In the genomic region with DNA sequence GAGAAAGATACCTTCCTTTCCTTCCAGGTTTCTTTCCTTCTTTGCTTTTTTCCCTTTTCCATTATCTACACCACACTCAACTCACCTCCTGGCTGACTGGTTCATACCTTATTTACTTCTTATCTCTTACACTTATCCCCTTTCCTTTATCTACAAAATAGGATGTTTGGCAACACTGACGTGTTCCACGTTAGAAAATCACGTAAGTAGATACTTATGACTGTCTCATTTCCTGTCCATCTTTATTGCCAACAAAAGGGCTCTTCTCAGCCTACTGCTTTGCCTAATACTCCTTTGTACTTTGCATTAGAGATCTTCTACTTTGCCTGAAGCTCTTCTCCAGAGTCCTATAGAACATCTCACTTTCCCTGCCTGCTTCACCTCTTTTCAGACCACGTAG, we compare ENCODE assay signal across 18 cellular contexts. TPM values are rescaled to one million over a fixed set of nuclear protein-coding genes. Genes with fewer than 3 reads are reported as not detected.
DNase-seq lines count a peak whose midpoint lies in the region; ATAC-seq, FAIRE-seq and TF ChIP-seq lines count a peak whose summit lies in the region.
"Had no signal": no experiment of that assay in that cellular context is flagged by ENCODE, and none has a peak within 500 bp of the region (broad histone marks: within the 10 kb centered on the region; RNA-seq: fewer than 3 reads in every experiment).

No MANE protein-coding gene starts in this region.

- no peak for TF ChIP-seq RAD21 in K562 (CRISPR knock-in tag; conservative IDR thresholded peaks at IDR 0.05 in 1 of 2, IDR thresholded peaks at IDR 0.05 in 1 of 2)

- peak overlapping the region in 5 of 9 donors; percentile 6 to 73 (median 11) for H3K27ac Mint-ChIP-seq in naive thymus-derived CD4-positive, alpha-beta T cell
- H3K27ac Mint-ChIP-seq: nephron progenitor cell; stimulated activated memory B cell treated with anti-CD40 and anti-IgM and Interleukin-4, amounts not matched to agents 10 μg/mL and 1 μg/mL and 100 μg/mL, for 72 hours had no signal

- H4K20me1 ChIP-seq in K562 (replicated peaks; ENCODE audit: control insufficient read depth, insufficient read depth, low read length), result no peaks in the 10 kb centered on the region; the same call in 1 of the 2 replicates

- ATAC-seq in K562 (peak; percentile 22; the same call in 2 of the 3 replicates), psoas muscle (no peak)
- peak; percentile 32 for ATAC-seq in naive thymus-derived CD4-positive, alpha-beta T cell
- ATAC-seq: stimulated activated memory B cell treated with anti-CD40 and anti-IgM and Interleukin-4, amounts not matched to agents 10 μg/mL and 1 μg/mL and 100 μg/mL, for 72 hours had no signal

- TF ChIP-seq CTCF in LNCaP clone FGC (IDR thresholded peaks at IDR 0.05; ENCODE audit: control insufficient read depth, extremely low read depth, insufficient read depth) (no peak), K562 (IDR thresholded peaks at IDR 0.05 in 2 of 3, conservative IDR thresholded peaks at IDR 0.05 in 1 of 3; ENCODE audit: insufficient read depth in 2 of 3, low read depth in 1 of 3, low read length in 3 of 3) (no peak), psoas muscle (IDR thresholded peaks at IDR 0.05) (no peak)

- no peak overlapping the region; the same call in 1 of the 2 replicates for H3K4me2 ChIP-seq in K562 (ENCODE audit: insufficient read depth, low read length)

- no peaks in the 10 kb centered on the region for H3K9me3 Mint-ChIP-seq in naive thymus-derived CD4-positive, alpha-beta T cell
- H3K9me3 Mint-ChIP-seq: immature natural killer cell; stimulated activated memory B cell treated with anti-CD40 and anti-IgM and Interleukin-4, amounts not matched to agents 10 μg/mL and 1 μg/mL and 100 μg/mL, for 72 hours had no signal

- intact Hi-C loops in K562 (cut with micrococcal nuclease), result no loop called here
- intact Hi-C loops in naive thymus-derived CD4-positive, alpha-beta T cell (cut with micrococcal nuclease), result no loop called here
- intact Hi-C loops in psoas muscle (cut with DNase I), result no loop called here

- no peaks in the 10 kb centered on the region for H3K27me3 ChIP-seq in K562 (ENCODE audit: control insufficient read depth in 2 of 2, insufficient read depth in 2 of 2, low read length in 2 of 2)
- H3K27me3 ChIP-seq in naive thymus-derived CD4-positive, alpha-beta T cell (ENCODE audit: control insufficient read depth in 2 of 2, insufficient read depth in 2 of 2, low read length in 2 of 2), result no peaks in the 10 kb centered on the region
- H3K27me3 ChIP-seq in psoas muscle (ENCODE audit: insufficient read depth in 3 of 3, low read length in 2 of 3), result no peaks in the 10 kb centered on the region

- CTCF ChIA-PET in K562 (lab: Yijun Ruan, JAX; ENCODE audit: low intra/inter-chr PET ratio), result no interaction called here
- CTCF ChIA-PET in naive thymus-derived CD4-positive, alpha-beta T cell (lab: Charles Lee), result no interaction called here

- no peaks in the 10 kb centered on the region for H3K27me3 Mint-ChIP-seq in naive thymus-derived CD4-positive, alpha-beta T cell

- FAIRE-seq in K562 (lab: Jason Lieb, UNC) (no peak), RCC 7860 (lab: Jason Lieb, UNC) (no peak)

- POLR2A ChIA-PET in K562 (lab: Yijun Ruan, JAX), result no interaction called here
- POLR2A ChIA-PET in naive thymus-derived CD4-positive, alpha-beta T cell (lab: Charles Lee), result no interaction called here

- TF ChIP-seq POLR2A in K562 (conservative IDR thresholded peaks at IDR 0.05), result no peak

- no peak overlapping the region for H2AFZ ChIP-seq in K562 (ENCODE audit: low read depth, low read length)

- H3K27ac ChIP-seq in K562 (ENCODE audit: extremely low read depth, low read depth, low read length) (no peak overlapping the region), psoas muscle (no peak overlapping the region)
- no peak overlapping the region for H3K27ac ChIP-seq in naive thymus-derived CD4-positive, alpha-beta T cell (ENCODE audit: low read depth, low read length)
- H3K27ac ChIP-seq: 22Rv1 had no signal

- in situ Hi-C loops in K562 (cut with MboI), result no loop called here

- H3K9me1 ChIP-seq in K562 (ENCODE audit: control insufficient read depth, insufficient read depth, low read length), result no peaks in the 10 kb centered on the region

- TF ChIP-seq EP300 in K562 (IDR thresholded peaks at IDR 0.05; ENCODE audit: low read length), result no peak

- 13% methylated on average over 4 of the region's 4 CpGs for WGBS in K562 (ENCODE audit: insufficient coverage, low coverage, missing lambda C conversion rate)
- WGBS in psoas muscle, 3 donors, result 38 to 47% (median 40%) methylated on average over 4 of the region's 4 CpGs

- no TSS peak for BruUV-seq in K562 (replicated peaks; lab: Mats Ljungman, UMichigan)

- no peak overlapping the region for H3K4me3 Mint-ChIP-seq in naive thymus-derived CD4-positive, alpha-beta T cell
- H3K4me3 Mint-ChIP-seq: immature natural killer cell; nephron progenitor cell; stimulated activated memory B cell treated with anti-CD40 and anti-IgM and Interleukin-4, amounts not matched to agents 10 μg/mL and 1 μg/mL and 100 μg/mL, for 72 hours had no signal

- H3K4me3 ChIP-seq in LNCaP clone FGC (ENCODE audit: low read depth, low read length), result 0 out of 2 replicates have a peak overlapping the region, but pooled peaks have one; percentile 5
- H3K4me3 ChIP-seq in K562, result no peak overlapping the region
- no peak overlapping the region for H3K4me3 ChIP-seq in naive thymus-derived CD4-positive, alpha-beta T cell (ENCODE audit: low read length)
- no peak overlapping the region for H3K4me3 ChIP-seq in psoas muscle

- peak; percentile 34 for DNase-seq in DMS153 (lab: John Stamatoyannopoulos, UW)
- no peak for DNase-seq in DMS153 treated with DMSO at 0.1 percent for 48 hours (lab: John Stamatoyannopoulos, UW; ENCODE audit: unreplicated experiment)
- no peak for DNase-seq in LNCaP clone FGC (ENCODE audit: low read depth)
- DNase-seq in K562 (ENCODE audit: extremely low read depth in 1 of 4, low spot score in 3 of 4), result peak in 1 of 4 experiments; percentile 13
- no peak for DNase-seq in naive thymus-derived CD4-positive, alpha-beta T cell
- no peak for DNase-seq in psoas muscle
- no peak for DNase-seq in putamen (ENCODE audit: low spot score)
- no peak for DNase-seq in RCC 7860 (ENCODE audit: low spot score)
- DNase-seq: amniotic stem cell; GDM1; GOT3; immature natural killer cell; KG1; NCI-H774; nephron progenitor cell; stimulated activated CD4-positive, alpha-beta T cell treated with anti-CD3 and anti-CD28 coated beads, Interleukin-15, amount 100 ng/mL, for 24 hours had no signal

- H3K36me3 ChIP-seq in K562 (ENCODE audit: control insufficient read depth, insufficient read depth, low read length) (peaks cover 7% of the 10 kb centered on the region; the same call in 2 of the 3 replicates), psoas muscle (ENCODE audit: insufficient read depth in 1 of 2, low read depth in 1 of 2) (peaks cover 7 to 16% of the 10 kb centered on the region in 2 donors)
- H3K36me3 ChIP-seq in naive thymus-derived CD4-positive, alpha-beta T cell (ENCODE audit: control insufficient read depth in 2 of 3, insufficient read depth in 3 of 3, low read length in 3 of 3), result peaks cover 0 to 15% (median 0%) of the 10 kb centered on the region in 3 experiments

- no peaks in the 10 kb centered on the region for H3K9me3 ChIP-seq in K562 (replicated peaks; ENCODE audit: control insufficient read depth, insufficient read depth, low read depth, low read length)
- no peaks in the 10 kb centered on the region for H3K9me3 ChIP-seq in naive thymus-derived CD4-positive, alpha-beta T cell (ENCODE audit: control insufficient read depth in 2 of 3, low read length in 3 of 3)
- no peaks in the 10 kb centered on the region for H3K9me3 ChIP-seq in psoas muscle

- peaks cover 13 to 34% (median 30%) of the 10 kb centered on the region in 7 donors for H3K4me1 Mint-ChIP-seq in naive thymus-derived CD4-positive, alpha-beta T cell
- H3K4me1 Mint-ChIP-seq: nephron progenitor cell; stimulated activated memory B cell treated with anti-CD40 and anti-IgM and Interleukin-4, amounts not matched to agents 10 μg/mL and 1 μg/mL and 100 μg/mL, for 72 hours had no signal

- H3K36me3 Mint-ChIP-seq in naive thymus-derived CD4-positive, alpha-beta T cell, result peaks cover 3 to 30% (median 19%) of the 10 kb centered on the region in 5 donors

- H3K79me2 ChIP-seq in K562 (ENCODE audit: control insufficient read depth, insufficient read depth, low read length), result no peaks in the 10 kb centered on the region

- H3K4me1 ChIP-seq in K562 (replicated peaks in 1 of 2; ENCODE audit: control insufficient read depth in 2 of 2, insufficient read depth in 2 of 2, low read length in 2 of 2), result peaks cover 0 to 5% of the 10 kb centered on the region in 2 experiments; a peak in 2 of 5 replicates
- no peaks in the 10 kb centered on the region for H3K4me1 ChIP-seq in naive thymus-derived CD4-positive, alpha-beta T cell (ENCODE audit: control insufficient read depth in 2 of 2, insufficient read depth in 2 of 2, low read length in 2 of 2)
- no peaks in the 10 kb centered on the region for H3K4me1 ChIP-seq in psoas muscle

- H3K9ac ChIP-seq in K562 (ENCODE audit: insufficient read depth in 1 of 2, low read depth in 2 of 2, low read length in 2 of 2), result no peak overlapping the region

TF ChIP-seq in K562, 482 proteins besides CTCF, POLR2A, EP300 and RAD21 (continues in another document):
- TF ChIP-seq DPF2 (IDR thresholded peaks at IDR 0.05) (peak; percentile 24; the same call in 1 of the 2 replicates), FOXJ2 (tag; IDR thresholded peaks at IDR 0.05) (0 out of 2 replicates have a peak, but pooled peaks have one; percentile 31)

RNA-seq across cellular contexts. Expression of a gene that starts 25.1 kb away (rescaled TPM):
- total RNA-seq in K562 (2011; cell fraction: chromatin; rRNA removed; ENCODE audit: low replicate concordance), result 17.4 and 48.9 TPM in 2 replicates
- total RNA-seq in K562 (2011; cell fraction: nucleolus; rRNA removed), result 5.7 and 7.5 TPM in 2 replicates
- 14.5 and 20.2 TPM in 2 replicates for total RNA-seq in K562 (2011; cell fraction: nucleoplasm; rRNA removed)
- total RNA-seq in K562 (2014; rRNA removed) (2.5 and 3.3 TPM in 2 replicates), K562 (2014; rRNA removed; fragmentation: Illumina TruSeq; extraction: Trizol) (5.6 and 6.8 TPM in 2 replicates), K562 (2015; rRNA removed; fragmentation: Illumina TruSeq; extraction: Trizol) (4.2 TPM in 2 replicates), K562 (2021) (9.9 and 11.2 TPM in 2 replicates), psoas muscle (10 to 100 TPM; 10.4 to 12.2 (median 11.5) TPM)
- polyA plus RNA-seq in K562 (2011; rRNA removed) (5.7 and 6.1 TPM in 2 replicates), K562 (2014; fragmentation: Illumina TruSeq; extraction: Trizol) (10.6 and 11.6 TPM in 2 replicates), K562 (2014; fragmentation: Nextera tagmentation; extraction: Ambion mirVana) (1 to 10 TPM; 2.4 to 2.6 TPM), K562 (2014; rRNA removed) (4.0 and 5.8 TPM in 2 replicates), psoas muscle (10 to 100 TPM in 1 of 3 donors, 1 to 10 TPM in 2; 5.9 to 14.8 (median 8.3) TPM)
- polyA plus RNA-seq in K562 (2011; cell fraction: cytosol; rRNA removed), result 3.9 and 4.4 TPM in 2 replicates
- polyA plus RNA-seq in K562 (2011; cell fraction: nucleus; rRNA removed), result 15.5 and 30.4 TPM in 2 replicates
- polyA plus RNA-seq in K562 (2012), result 6.1 and 7.1 TPM in 2 replicates
- polyA minus RNA-seq in K562 (2011; rRNA and poly(A)+ RNA removed), result 19.5 and 21.7 TPM in 2 replicates
- polyA minus RNA-seq in K562 (2011; cell fraction: cytosol; rRNA and poly(A)+ RNA removed), result 5.2 and 5.6 TPM in 2 replicates
- polyA minus RNA-seq in K562 (2011; cell fraction: nucleus; rRNA and poly(A)+ RNA removed), result 12.1 and 15.7 TPM in 2 replicates
- 10 to 100 TPM; 21.5 to 28.5 (median 22.2) TPM for total RNA-seq in naive thymus-derived CD4-positive, alpha-beta T cell
- 1 to 10 TPM; 4.3 to 9.8 TPM for polyA plus RNA-seq in naive thymus-derived CD4-positive, alpha-beta T cell

Comparison
In these comparisons a context has a peak if more than half of its experiments do, and no peak if none do; other contexts are left out.
1. ATAC-seq: peak in K562 (single experiment) and naive thymus-derived CD4-positive, alpha-beta T cell (single experiment); none in psoas muscle (0 of 4).